1 cellular context compared by ENCODE assay signal in genomic region chr1:67431156-67431765, GRCh38.
A peak's percentile ranks its signal among the peaks of the same experiment; 100 is the strongest.
TF ChIP-seq lines count a peak whose summit lies in the region.

No MANE protein-coding gene starts in this region.

TF ChIP-seq in GM12878, 131 proteins besides CTCF, POLR2A, EP300 and RAD21 (continued from another document):
- TF ChIP-seq PKNOX1 (IDR thresholded peaks at IDR 0.05) (no peak), KLF5 (IDR thresholded peaks at IDR 0.05; ENCODE audit: partially characterized antibody) (no peak), ATF2 (IDR thresholded peaks at IDR 0.05; ENCODE audit: low read length) (0 out of 2 replicates have a peak, but pooled peaks have one; percentile 45), USF1 (IDR thresholded peaks at IDR 0.05; ENCODE audit: borderline replicate concordance, extremely low read length, insufficient read depth, low read depth, low read length) (peak; percentile 20), MEF2A (IDR thresholded peaks at IDR 0.05; ENCODE audit: insufficient read depth, low read depth, low read length) (no peak), TCF7 (IDR thresholded peaks at IDR 0.05; ENCODE audit: borderline replicate concordance) (no peak), ZNF592 (IDR thresholded peaks at IDR 0.05) (no peak), CHD4 (IDR thresholded peaks at IDR 0.05) (no peak), RUNX3 (IDR thresholded peaks at IDR 0.05; ENCODE audit: low read length) (peak; percentile 53; the same call in 1 of the 2 replicates), YBX1 (IDR thresholded peaks at IDR 0.05) (no peak), KAT2A (conservative IDR thresholded peaks at IDR 0.05; ENCODE audit: control insufficient read depth, low read depth, low read length) (no peak), BRCA1 (IDR thresholded peaks at IDR 0.05; ENCODE audit: low read depth, low read length) (no peak), BHLHE40 (IDR thresholded peaks at IDR 0.05; ENCODE audit: borderline replicate concordance in 1 of 2, low read depth in 2 of 2, low read length in 1 of 2) (peak in 1 of 2 experiments; percentile 3; a peak in 2 of 4 replicates), HDAC6 (IDR thresholded peaks at IDR 0.05; ENCODE audit: unreplicated experiment) (no peak), ZBTB11 (CRISPR knock-in tag; IDR thresholded peaks at IDR 0.05) (no peak), MTA3 (IDR thresholded peaks at IDR 0.05; ENCODE audit: borderline replicate concordance, low read length) (peak; percentile 55; the same call in 1 of the 2 replicates), RAD51 (IDR thresholded peaks at IDR 0.05) (peak; percentile 52), ZNF24 (IDR thresholded peaks at IDR 0.05) (peak; percentile 68; the same call in 1 of the 2 replicates), PRDM15 (CRISPR knock-in tag; IDR thresholded peaks at IDR 0.05) (no peak), ZBTB40 (IDR thresholded peaks at IDR 0.05; ENCODE audit: borderline replicate concordance) (no peak), ZNF384 (IDR thresholded peaks at IDR 0.05; ENCODE audit: borderline replicate concordance, low read depth, low read length) (no peak), FOXM1 (IDR thresholded peaks at IDR 0.05; ENCODE audit: low read depth, low read length) (0 out of 2 replicates have a peak, but pooled peaks have one; percentile 25), E2F8 (IDR thresholded peaks at IDR 0.05; ENCODE audit: low read depth, partially characterized antibody) (peak; percentile 13), FOS (IDR thresholded peaks at IDR 0.05; ENCODE audit: borderline replicate concordance, extremely low read depth, insufficient read length) (no peak), NR2F1 (conservative IDR thresholded peaks at IDR 0.05) (no peak)
